In genomic region chr18:57107141-57107832, GRCh38 we compare ENCODE assay signal across 1 cellular context.
A peak's percentile ranks its signal among the peaks of the same experiment; 100 is the strongest.
TF ChIP-seq lines count a peak whose summit lies in the region.

No MANE protein-coding gene starts in this region.

TF ChIP-seq in GM12878, 131 proteins besides CTCF, POLR2A, EP300 and RAD21 (continued from another document):
- TF ChIP-seq, protein P1, sequence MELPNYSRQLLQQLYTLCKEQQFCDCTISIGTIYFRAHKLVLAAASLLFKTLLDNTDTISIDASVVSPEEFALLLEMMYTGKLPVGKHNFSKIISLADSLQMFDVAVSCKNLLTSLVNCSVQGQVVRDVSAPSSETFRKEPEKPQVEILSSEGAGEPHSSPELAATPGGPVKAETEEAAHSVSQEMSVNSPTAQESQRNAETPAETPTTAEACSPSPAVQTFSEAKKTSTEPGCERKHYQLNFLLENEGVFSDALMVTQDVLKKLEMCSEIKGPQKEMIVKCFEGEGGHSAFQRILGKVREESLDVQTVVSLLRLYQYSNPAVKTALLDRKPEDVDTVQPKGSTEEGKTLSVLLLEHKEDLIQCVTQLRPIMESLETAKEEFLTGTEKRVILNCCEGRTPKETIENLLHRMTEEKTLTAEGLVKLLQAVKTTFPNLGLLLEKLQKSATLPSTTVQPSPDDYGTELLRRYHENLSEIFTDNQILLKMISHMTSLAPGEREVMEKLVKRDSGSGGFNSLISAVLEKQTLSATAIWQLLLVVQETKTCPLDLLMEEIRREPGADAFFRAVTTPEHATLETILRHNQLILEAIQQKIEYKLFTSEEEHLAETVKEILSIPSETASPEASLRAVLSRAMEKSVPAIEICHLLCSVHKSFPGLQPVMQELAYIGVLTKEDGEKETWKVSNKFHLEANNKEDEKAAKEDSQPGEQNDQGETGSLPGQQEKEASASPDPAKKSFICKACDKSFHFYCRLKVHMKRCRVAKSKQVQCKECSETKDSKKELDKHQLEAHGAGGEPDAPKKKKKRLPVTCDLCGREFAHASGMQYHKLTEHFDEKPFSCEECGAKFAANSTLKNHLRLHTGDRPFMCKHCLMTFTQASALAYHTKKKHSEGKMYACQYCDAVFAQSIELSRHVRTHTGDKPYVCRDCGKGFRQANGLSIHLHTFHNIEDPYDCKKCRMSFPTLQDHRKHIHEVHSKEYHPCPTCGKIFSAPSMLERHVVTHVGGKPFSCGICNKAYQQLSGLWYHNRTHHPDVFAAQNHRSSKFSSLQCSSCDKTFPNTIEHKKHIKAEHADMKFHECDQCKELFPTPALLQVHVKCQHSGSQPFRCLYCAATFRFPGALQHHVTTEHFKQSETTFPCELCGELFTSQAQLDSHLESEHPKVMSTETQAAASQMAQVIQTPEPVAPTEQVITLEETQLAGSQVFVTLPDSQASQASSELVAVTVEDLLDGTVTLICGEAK (IDR thresholded peaks at IDR 0.05; ENCODE audit: borderline replicate concordance): peak; percentile 36; the same call in 1 of the 2 replicates
